In genomic region chr15:73941871-73942635, GRCh38 we compare ENCODE assay signal across 12 cellular contexts. TPM values are rescaled to one million over a fixed set of nuclear protein-coding genes. Genes with fewer than 3 reads are reported as not detected.
DNase-seq lines count a peak whose midpoint lies in the region; ATAC-seq and TF ChIP-seq lines count a peak whose summit lies in the region.
"Had no signal": no experiment of that assay in that cellular context is flagged by ENCODE, and none has a peak within 500 bp of the region (broad histone marks: within the 10 kb centered on the region; RNA-seq: fewer than 3 reads in every experiment).

No MANE protein-coding gene starts in this region.

- peak overlapping the region; percentile 91 for H3K27ac ChIP-seq in ACC112 (ENCODE audit: low read depth, low read length)
- peak overlapping the region; percentile 60 for H3K27ac ChIP-seq in mesenchymal stem cell (ENCODE audit: low read length, poor library complexity, severe bottlenecking)

- peak overlapping the region; percentile 21 to 52 for H3K18ac ChIP-seq in mesenchymal stem cell (ENCODE audit: low read depth in 1 of 2, low read length in 2 of 2)

- H4K8ac ChIP-seq in mesenchymal stem cell (ENCODE audit: low read length) = peak overlapping the region; percentile 56

- peak overlapping the region; percentile 21 for H2BK15ac ChIP-seq in mesenchymal stem cell (ENCODE audit: low read depth, poor library complexity, severe bottlenecking)

- no peaks in the 10 kb centered on the region for H3K27me3 Mint-ChIP-seq in T-helper 17 cell

- peak overlapping the region; percentile 93 for H2AK5ac ChIP-seq in mesenchymal stem cell (ENCODE audit: low read length, severe bottlenecking)

- no peak overlapping the region for H3K9ac ChIP-seq in mesenchymal stem cell (ENCODE audit: low read length)

- peaks cover 26% of the 10 kb centered on the region for H3K4me1 Mint-ChIP-seq in T-helper 17 cell

- no peak overlapping the region for H2AFZ ChIP-seq in ACC112 (ENCODE audit: low read length, unreplicated experiment)
- no peak overlapping the region for H2AFZ ChIP-seq in mesenchymal stem cell (ENCODE audit: low read depth, low read length)

- no peak overlapping the region for H3K4me2 ChIP-seq in mesenchymal stem cell (ENCODE audit: low read length, poor library complexity, severe bottlenecking)

- ATAC-seq in T-helper 17 cell (peak; percentile 58), omental fat pad (ENCODE audit: low FRiP score) (no peak), GM21723 (IDR thresholded peaks at IDR 0.05; ENCODE audit: unreplicated experiment) (no peak)

- no peak for TF ChIP-seq CTCF in omental fat pad (IDR thresholded peaks at IDR 0.05)

- H3K4me3 Mint-ChIP-seq in T-helper 17 cell = peak overlapping the region; percentile 80

- H3K4me1 ChIP-seq in ACC112 (ENCODE audit: control insufficient read depth, insufficient read depth, low read length, unreplicated experiment) (peaks cover 44% of the 10 kb centered on the region), mesenchymal stem cell (ENCODE audit: control insufficient read depth, insufficient read depth, low read depth, low read length) (peaks cover 53% of the 10 kb centered on the region)

- H3K79me2 ChIP-seq in ACC112 (ENCODE audit: control insufficient read depth, insufficient read depth, low read length, unreplicated experiment) = peaks cover 48% of the 10 kb centered on the region

- no peaks in the 10 kb centered on the region for H3K27me3 ChIP-seq in ACC112 (ENCODE audit: insufficient read depth, low read length)
- H3K27me3 ChIP-seq in mesenchymal stem cell (ENCODE audit: control insufficient read depth in 1 of 2, insufficient read depth in 1 of 2, low read length in 2 of 2) = no peaks in the 10 kb centered on the region
- H3K27me3 ChIP-seq: uterus had no signal

- H3K36me3 Mint-ChIP-seq in T-helper 17 cell (ENCODE audit: low read depth) = no peaks in the 10 kb centered on the region

- no peak overlapping the region for H2BK120ac ChIP-seq in mesenchymal stem cell (ENCODE audit: low read depth, low read length)

- H2BK12ac ChIP-seq in mesenchymal stem cell (ENCODE audit: low read length in 2 of 2) = peak overlapping the region in 1 of 2 experiments; percentile 25

- H3K36me3 ChIP-seq in ACC112 (ENCODE audit: insufficient read depth, low read length) (peaks cover 12% of the 10 kb centered on the region; the same call in 1 of the 2 replicates), mesenchymal stem cell (ENCODE audit: control insufficient read depth in 1 of 2, insufficient read depth in 2 of 2, low read depth in 1 of 2, low read length in 2 of 2) (peaks cover 49 to 58% of the 10 kb centered on the region in 2 experiments)
- H3K36me3 ChIP-seq: uterus had no signal

- peak overlapping the region in 1 of 2 experiments; percentile 2 for H3K4ac ChIP-seq in mesenchymal stem cell (ENCODE audit: low read depth in 1 of 2, low read length in 2 of 2)

- H4K91ac ChIP-seq in mesenchymal stem cell (ENCODE audit: low read length) = peak overlapping the region; percentile 66

- H3K23ac ChIP-seq in mesenchymal stem cell (ENCODE audit: low read length in 2 of 2) = no peak overlapping the region

- H3K14ac ChIP-seq in mesenchymal stem cell (ENCODE audit: low read length in 2 of 2) = no peak overlapping the region

- peak; percentile 42 for DNase-seq in EH (ENCODE audit: low read depth)
- no peak for DNase-seq in T-helper 17 cell
- DNase-seq in mesenchymal stem cell = no peak
- no peak for DNase-seq in omental fat pad (ENCODE audit: low spot score)
- no peak for DNase-seq in DMS 273 treated with DMSO at 0.1 percent for 48 hours (lab: John Stamatoyannopoulos, UW)
- no peak for DNase-seq in GF-D8 (lab: John Stamatoyannopoulos, UW)
- DNase-seq: HCEC 1CT, NCI-H2081 treated with DMSO at 0.1 percent for 48 hours, SHP77 treated with DMSO at 0.1 percent for 48 hours, uterus had no signal

- peak overlapping the region; percentile 45 for H3K27ac Mint-ChIP-seq in T-helper 17 cell

- H3K4me3 ChIP-seq in ACC112 (ENCODE audit: low read depth, low read length) (peak overlapping the region; percentile 32; the same call in 1 of the 2 replicates), mesenchymal stem cell (ENCODE audit: insufficient read depth in 1 of 2, low read depth in 1 of 2, low read length in 2 of 2) (no peak overlapping the region)
- H3K4me3 ChIP-seq: uterus had no signal

- peaks cover 41% of the 10 kb centered on the region for H3K79me1 ChIP-seq in mesenchymal stem cell (replicated peaks; ENCODE audit: low read length, poor library complexity, severe bottlenecking)

- no peaks in the 10 kb centered on the region for H3K9me3 ChIP-seq in T-helper 17 cell (ENCODE audit: control insufficient read depth, low read length, poor library complexity, severe bottlenecking)
- H3K9me3 ChIP-seq in mesenchymal stem cell (ENCODE audit: control insufficient read depth, low read length) = no peaks in the 10 kb centered on the region
- H3K9me3 ChIP-seq: uterus had no signal

- no peak overlapping the region for H2BK5ac ChIP-seq in mesenchymal stem cell (ENCODE audit: low read depth, low read length, poor library complexity, severe bottlenecking)

- 71% methylated on average over 9 of the region's 10 CpGs for WGBS in mesenchymal stem cell

RNA-seq across cellular contexts. Expression of gene LOXL1, which starts 15.8 kb away (rescaled TPM):
- total RNA-seq in T-helper 17 cell (1 to 10 TPM; 2.9 to 8.4 TPM), omental fat pad (10 to 100 TPM in 1 of 4 donors, 1 to 10 TPM in 3; 6.2 to 12.9 (median 8.6) TPM)
- polyA plus RNA-seq in mesenchymal stem cell (2013, experiment 1 of 2) = 187 TPM
- 181 TPM for polyA plus RNA-seq in mesenchymal stem cell (2013, experiment 2 of 2)

RNA-seq across cellular contexts. Expression of gene STOML1, which starts 50.0 kb away (rescaled TPM):
- total RNA-seq in T-helper 17 cell (1 to 10 TPM; 3.7 to 5.6 TPM), omental fat pad (10 to 100 TPM in 3 of 4 donors, 1 to 10 TPM in 1; 9.8 to 24.0 (median 15.9) TPM)
- polyA plus RNA-seq in mesenchymal stem cell (2013, experiment 1 of 2) = 7.8 TPM
- polyA plus RNA-seq in mesenchymal stem cell (2013, experiment 2 of 2) = 8.5 TPM

RNA-seq across cellular contexts. Expression of gene PML, which starts 52.5 kb away (rescaled TPM):
- total RNA-seq in T-helper 17 cell = 10 to 100 TPM; 47.6 to 52.6 TPM
- 49.0 TPM for polyA plus RNA-seq in mesenchymal stem cell (2013, experiment 1 of 2)
- 51.3 TPM for polyA plus RNA-seq in mesenchymal stem cell (2013, experiment 2 of 2)
- total RNA-seq in omental fat pad = 100 to 1,000 TPM in 2 of 4 donors, 10 to 100 TPM in 2; 39.3 to 172 (median 86.5) TPM
